In the genomic region with DNA sequence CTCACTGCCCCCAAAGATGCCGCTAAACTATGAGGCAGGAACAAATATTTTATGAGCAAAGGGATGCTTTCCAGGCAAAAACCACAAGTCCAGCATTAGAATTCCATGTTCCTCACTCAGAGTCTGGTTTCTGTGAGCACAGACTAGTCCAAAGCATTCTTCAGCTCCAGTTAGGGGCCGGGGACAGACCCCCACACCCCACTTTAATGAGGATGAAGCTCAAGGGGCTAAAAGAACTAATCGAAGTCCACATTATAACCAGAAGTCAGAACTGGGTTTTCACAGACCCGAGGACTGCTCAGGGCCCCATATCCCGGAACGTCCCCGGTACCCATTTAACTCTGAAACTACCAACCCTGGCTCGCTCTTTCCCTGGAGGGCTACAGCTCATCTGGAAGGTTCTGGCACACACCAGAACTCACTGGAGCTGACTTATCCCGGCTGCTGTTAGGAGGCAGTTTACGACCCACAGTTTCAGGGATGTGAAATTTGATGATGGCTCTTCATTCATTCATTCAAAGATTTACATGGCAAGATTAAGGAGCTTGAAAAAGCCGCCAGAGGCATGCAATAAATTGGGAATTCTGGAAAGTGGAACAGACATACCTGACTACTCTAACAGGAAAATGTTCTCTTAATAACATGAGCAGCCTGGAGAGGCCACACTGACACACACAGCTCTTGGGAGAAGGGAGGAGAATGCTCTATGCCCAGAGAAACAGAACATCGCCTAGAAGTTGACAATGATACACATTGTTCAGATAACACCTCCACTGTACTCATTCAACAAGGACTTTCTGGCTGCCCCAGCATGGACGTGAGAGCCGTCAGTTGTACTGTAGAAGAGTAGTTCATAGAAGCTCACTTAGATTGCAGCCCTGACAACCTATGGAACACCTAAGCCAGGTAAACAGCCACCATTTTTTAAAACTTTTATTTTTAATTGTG, we compare ENCODE assay signal across 1 cellular context.
TF ChIP-seq lines count a peak whose summit lies in the region.

No MANE protein-coding gene starts in this region.

TF ChIP-seq in H1, 55 proteins besides CTCF, POLR2A, EP300 and RAD21:
- TF ChIP-seq TBP (IDR thresholded peaks at IDR 0.05; ENCODE audit: low read depth, low read length) = no peak
- TF ChIP-seq HDAC6 (IDR thresholded peaks at IDR 0.05; ENCODE audit: low read depth, low read length) = no peak
- TF ChIP-seq GTF2F1 (IDR thresholded peaks at IDR 0.05; ENCODE audit: borderline replicate concordance, low read depth, low read length) = no peak
- TF ChIP-seq HDAC2 (IDR thresholded peaks at IDR 0.05; ENCODE audit: borderline replicate concordance in 1 of 2, low read depth in 2 of 2, low read length in 2 of 2) = no peak
- TF ChIP-seq POLR2AphosphoS5 (IDR thresholded peaks at IDR 0.05; ENCODE audit: low read depth, low read length) = no peak
- TF ChIP-seq, protein P1, sequence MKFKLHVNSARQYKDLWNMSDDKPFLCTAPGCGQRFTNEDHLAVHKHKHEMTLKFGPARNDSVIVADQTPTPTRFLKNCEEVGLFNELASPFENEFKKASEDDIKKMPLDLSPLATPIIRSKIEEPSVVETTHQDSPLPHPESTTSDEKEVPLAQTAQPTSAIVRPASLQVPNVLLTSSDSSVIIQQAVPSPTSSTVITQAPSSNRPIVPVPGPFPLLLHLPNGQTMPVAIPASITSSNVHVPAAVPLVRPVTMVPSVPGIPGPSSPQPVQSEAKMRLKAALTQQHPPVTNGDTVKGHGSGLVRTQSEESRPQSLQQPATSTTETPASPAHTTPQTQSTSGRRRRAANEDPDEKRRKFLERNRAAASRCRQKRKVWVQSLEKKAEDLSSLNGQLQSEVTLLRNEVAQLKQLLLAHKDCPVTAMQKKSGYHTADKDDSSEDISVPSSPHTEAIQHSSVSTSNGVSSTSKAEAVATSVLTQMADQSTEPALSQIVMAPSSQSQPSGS (IDR thresholded peaks at IDR 0.05; ENCODE audit: low read length) = no peak
- TF ChIP-seq SP1 (IDR thresholded peaks at IDR 0.05; ENCODE audit: low read depth, low read length) = no peak
- TF ChIP-seq SAP30 (IDR thresholded peaks at IDR 0.05; ENCODE audit: insufficient read depth, insufficient replicate concordance, low read length) = no peak
- TF ChIP-seq ASH2L (IDR thresholded peaks at IDR 0.05; ENCODE audit: low read length) = no peak
- TF ChIP-seq EGR1 (IDR thresholded peaks at IDR 0.05; ENCODE audit: borderline replicate concordance, low read depth, low read length) = no peak
- no peak for TF ChIP-seq RFX5 (IDR thresholded peaks at IDR 0.05; ENCODE audit: borderline replicate concordance, low read depth, low read length)
- TF ChIP-seq RBBP5 (IDR thresholded peaks at IDR 0.05; ENCODE audit: borderline replicate concordance, low read depth, low read length) = no peak
- TF ChIP-seq SIX5 (IDR thresholded peaks at IDR 0.05; ENCODE audit: low read depth, low read length) = no peak
- TF ChIP-seq CBX5 (IDR thresholded peaks at IDR 0.05; ENCODE audit: low read depth, low read length) = no peak
- no peak for TF ChIP-seq CEBPB (IDR thresholded peaks at IDR 0.05; ENCODE audit: low read depth, low read length)
- no peak for TF ChIP-seq KDM4A (IDR thresholded peaks at IDR 0.05; ENCODE audit: low read depth, low read length, severe bottlenecking)
- no peak for TF ChIP-seq SP2 (IDR thresholded peaks at IDR 0.05; ENCODE audit: low read length)
- TF ChIP-seq, protein P2, sequence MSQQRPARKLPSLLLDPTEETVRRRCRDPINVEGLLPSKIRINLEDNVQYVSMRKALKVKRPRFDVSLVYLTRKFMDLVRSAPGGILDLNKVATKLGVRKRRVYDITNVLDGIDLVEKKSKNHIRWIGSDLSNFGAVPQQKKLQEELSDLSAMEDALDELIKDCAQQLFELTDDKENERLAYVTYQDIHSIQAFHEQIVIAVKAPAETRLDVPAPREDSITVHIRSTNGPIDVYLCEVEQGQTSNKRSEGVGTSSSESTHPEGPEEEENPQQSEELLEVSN (IDR thresholded peaks at IDR 0.05) = no peak
- TF ChIP-seq SUZ12 (IDR thresholded peaks at IDR 0.05; ENCODE audit: low read length) = no peak
- no peak for TF ChIP-seq TAF7 (optimal IDR thresholded peaks at IDR 0.05; ENCODE audit: borderline replicate concordance, low read depth, low read length)
